8 cellular contexts compared by ENCODE assay signal in the genomic region with DNA sequence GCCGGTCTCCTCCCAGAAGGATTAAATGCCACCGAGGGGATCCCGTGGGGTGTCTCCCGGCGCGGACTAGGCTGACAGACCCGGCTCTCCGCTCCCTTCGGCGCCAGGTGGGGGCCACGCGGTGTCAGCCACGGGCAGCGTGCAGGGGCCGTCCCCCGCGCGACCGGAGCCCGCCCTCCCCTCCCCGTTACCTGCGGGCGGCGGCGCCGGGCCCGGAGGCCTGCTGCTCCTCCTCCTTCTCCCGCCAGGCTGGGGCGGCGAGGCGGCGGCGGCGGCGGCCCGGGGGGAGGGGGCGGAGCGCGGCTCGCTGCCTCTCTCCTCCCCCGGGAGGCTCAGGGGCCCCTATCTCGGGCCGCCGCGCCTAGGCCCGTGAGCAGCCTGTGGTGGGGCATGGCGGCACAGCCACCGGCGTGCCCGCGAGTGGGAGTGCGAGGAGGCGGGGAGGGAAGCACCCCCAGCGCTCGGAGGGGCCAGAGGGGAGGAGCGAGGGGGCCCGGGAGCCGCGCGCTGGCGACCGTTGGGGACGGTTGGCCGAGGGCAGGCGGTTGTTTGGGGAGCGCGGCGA. TPM values are rescaled to one million over a fixed set of nuclear protein-coding genes. Genes with fewer than 3 reads are reported as not detected.
A peak's percentile ranks its signal among the peaks of the same experiment; 100 is the strongest.
DNase-seq lines count a peak whose midpoint lies in the region; ATAC-seq and TF ChIP-seq lines count a peak whose summit lies in the region.

No MANE protein-coding gene starts in this region.

- DNase-seq in ELR (ENCODE audit: low read depth) (peak; percentile 55), HuH-7.5 (ENCODE audit: low spot score) (peak; percentile 60), astrocyte of the spinal cord (ENCODE audit: low read depth, low spot score) (peak; percentile 40), SIG-M5 (lab: John Stamatoyannopoulos, UW) (no peak)
- peak; percentile 70 for DNase-seq in T-helper 2 cell treated with Interferon-gamma antibody and Interleukin-4, amounts not matched to agents 5 μg/mL and 100 μg/mL, for 36 hours (ENCODE audit: low spot score)

- no peaks in the 10 kb centered on the region for H3K36me3 ChIP-seq in iPS-18a (ENCODE audit: control insufficient read depth, low read depth, low read length)
- no peaks in the 10 kb centered on the region for H3K36me3 ChIP-seq in skeletal muscle tissue (ENCODE audit: control insufficient read depth in 3 of 3, insufficient read depth in 3 of 3, low read length in 3 of 3)

- peaks cover 11% of the 10 kb centered on the region for H3K36me3 Mint-ChIP-seq in T-helper 2 cell treated with Interferon-gamma antibody and Interleukin-4, amounts not matched to agents 5 μg/mL and 100 μg/mL, for 36 hours (ENCODE audit: low read depth)

- H3K9me3 Mint-ChIP-seq in T-helper 2 cell treated with Interferon-gamma antibody and Interleukin-4, amounts not matched to agents 5 μg/mL and 100 μg/mL, for 36 hours = no peaks in the 10 kb centered on the region

- peak overlapping the region; percentile 71 for H3K9ac ChIP-seq in iPS-18a (ENCODE audit: low read length)
- peak overlapping the region; percentile 90 to 93 (median 91) for H3K9ac ChIP-seq in skeletal muscle tissue (ENCODE audit: low read depth in 1 of 3, low read length in 3 of 3)

- peak; percentile 48 for ATAC-seq in GM21526 (IDR thresholded peaks at IDR 0.05; ENCODE audit: low FRiP score, unreplicated experiment)

- H3K9me3 ChIP-seq in iPS-18a (ENCODE audit: control insufficient read depth, low read depth, low read length) (no peaks in the 10 kb centered on the region), skeletal muscle tissue (ENCODE audit: control insufficient read depth in 3 of 3, low read length in 3 of 3) (no peaks in the 10 kb centered on the region)

- peak overlapping the region; percentile 96 for H3K27ac Mint-ChIP-seq in T-helper 2 cell treated with Interferon-gamma antibody and Interleukin-4, amounts not matched to agents 5 μg/mL and 100 μg/mL, for 36 hours

- H3K27me3 ChIP-seq in iPS-18a (ENCODE audit: control insufficient read depth, insufficient read depth, low read length) (no peaks in the 10 kb centered on the region), skeletal muscle tissue (ENCODE audit: control insufficient read depth in 3 of 3, insufficient read depth in 3 of 3, low read length in 3 of 3) (no peaks in the 10 kb centered on the region)

- H3K27ac ChIP-seq in iPS-18a (ENCODE audit: low read length) (no peak overlapping the region), skeletal muscle tissue (ENCODE audit: low read depth, low read length) (peak overlapping the region; percentile 89)

- in situ Hi-C loops in astrocyte of the spinal cord (cut with HindIII; ENCODE audit: low sequenced_read_pairs) = no loop called here

- H3K4me1 ChIP-seq in iPS-18a (ENCODE audit: control insufficient read depth, low read depth, low read length) = peaks cover 31% of the 10 kb centered on the region
- peaks cover 13 to 15% (median 14%) of the 10 kb centered on the region in 3 donors for H3K4me1 ChIP-seq in skeletal muscle tissue (ENCODE audit: control insufficient read depth in 3 of 3, insufficient read depth in 3 of 3, low read length in 3 of 3)

- H3K4me3 Mint-ChIP-seq in T-helper 2 cell treated with Interferon-gamma antibody and Interleukin-4, amounts not matched to agents 5 μg/mL and 100 μg/mL, for 36 hours = peak overlapping the region; percentile 91

- TF ChIP-seq CTCF in astrocyte of the spinal cord (IDR thresholded peaks at IDR 0.05; ENCODE audit: low read depth, low read length) = no peak

- peak overlapping the region; percentile 81 for H3K4me3 ChIP-seq in astrocyte of the spinal cord (ENCODE audit: low read depth, low read length)
- H3K4me3 ChIP-seq in iPS-18a (ENCODE audit: low read length) = peak overlapping the region; percentile 80
- peak overlapping the region; percentile 76 to 79 (median 78) for H3K4me3 ChIP-seq in skeletal muscle tissue (ENCODE audit: low read length in 3 of 3)

- H3K27me3 Mint-ChIP-seq in T-helper 2 cell treated with Interferon-gamma antibody and Interleukin-4, amounts not matched to agents 5 μg/mL and 100 μg/mL, for 36 hours (ENCODE audit: low read depth) = no peaks in the 10 kb centered on the region

- peaks cover 47% of the 10 kb centered on the region for H3K4me1 Mint-ChIP-seq in T-helper 2 cell treated with Interferon-gamma antibody and Interleukin-4, amounts not matched to agents 5 μg/mL and 100 μg/mL, for 36 hours (ENCODE audit: low read depth)

RNA-seq across cellular contexts. Expression of a gene that starts 0.5 kb away (rescaled TPM):
- 111 TPM for total RNA-seq in skeletal muscle tissue
